ENCODE assay signal across 11 cellular contexts in genomic region chr2:60353863-60354262, GRCh38.
DNase-seq lines count a peak whose midpoint lies in the region; ATAC-seq and TF ChIP-seq lines count a peak whose summit lies in the region.
"Had no signal": no experiment of that assay in that cellular context is flagged by ENCODE, and none has a peak within 500 bp of the region (broad histone marks: within the 10 kb centered on the region; RNA-seq: fewer than 3 reads in every experiment).

No MANE protein-coding gene starts in this region.

- TF ChIP-seq CTCF in OCI-LY1 (IDR thresholded peaks at IDR 0.05; ENCODE audit: low read length) (no peak), RWPE1 (conservative IDR thresholded peaks at IDR 0.05; ENCODE audit: low read depth) (no peak)

- peaks cover 66 to 100% (median 97%) of the 10 kb centered on the region in 10 experiments for H3K4me1 ChIP-seq in BLaER1 treated with 17β-estradiol and CSF1 and Interleukin-3, amounts not matched to agents 10 nM and 100 nM
- peaks cover 76% of the 10 kb centered on the region for H3K4me1 ChIP-seq in OCI-LY1 (ENCODE audit: insufficient read depth, low read length, severe bottlenecking)
- peaks cover 7% of the 10 kb centered on the region for H3K4me1 ChIP-seq in HAP-1

- no peaks in the 10 kb centered on the region for H4K20me1 ChIP-seq in BLaER1 treated with 17β-estradiol and CSF1 and Interleukin-3, amounts not matched to agents 10 nM and 100 nM
- H4K20me1 ChIP-seq in OCI-LY1 (ENCODE audit: insufficient read depth, low read length) = no peaks in the 10 kb centered on the region

- POLR2A ChIA-PET in RWPE1 (lab: Yijun Ruan, JAX; ENCODE audit: low non-redundant PET) = no interaction called here

- H3K9me3 ChIP-seq in BLaER1 treated with 17β-estradiol and CSF1 and Interleukin-3, amounts not matched to agents 10 nM and 100 nM (replicated peaks in 1 of 11) = peaks cover 0 to 21% (median 16%) of the 10 kb centered on the region in 11 experiments; a peak in 15 of 22 replicates
- H3K9me3 ChIP-seq in OCI-LY1 (ENCODE audit: low read length) (no peaks in the 10 kb centered on the region), HAP-1 (no peaks in the 10 kb centered on the region)

- no peaks in the 10 kb centered on the region for H3K9me2 ChIP-seq in OCI-LY1 (ENCODE audit: low read depth, low read length)

- CTCF ChIA-PET in RWPE1 (lab: Yijun Ruan, JAX) = interaction anchor here (1.0 kb wide), 1 partner anchor 196 kb away, joined by 3 read pairs; no protein-coding TSS in a partner anchor

- H2AFZ ChIP-seq in OCI-LY1 (ENCODE audit: low read length) = no peak overlapping the region

- DNase-seq in RWPE1 (ENCODE audit: low spot score) (no peak), HAP-1 (ENCODE audit: low spot score in 2 of 2) (no peak), NCI-H187 (lab: John Stamatoyannopoulos, UW) (no peak)
- no peak for DNase-seq in stimulated activated CD8-positive, alpha-beta memory T cell treated with anti-CD3 and anti-CD28 coated beads, Interleukin-4, amount 100 ng/mL, for 48 hours
- DNase-seq: activated naive CD8-positive, alpha-beta T cell treated with anti-CD3 and anti-CD28 coated beads, Interleukin-2, amount 10 ng/mL, durations not matched to agents 7 days and 5 days; NCI-H526 treated with DMSO at 0.1 percent for 48 hours; posterior cingulate gyrus had no signal

- no peaks in the 10 kb centered on the region for H3F3A ChIP-seq in OCI-LY1 (ENCODE audit: insufficient read depth, low read length)

- peak overlapping the region in 10 of 11 experiments; percentile 68 to 91 (median 79); a peak in 18 of 22 replicates for H3K4me2 ChIP-seq in BLaER1 treated with 17β-estradiol and CSF1 and Interleukin-3, amounts not matched to agents 10 nM and 100 nM
- peak overlapping the region; percentile 52 for H3K4me2 ChIP-seq in OCI-LY1 (ENCODE audit: low read length)

- no peak overlapping the region for H3K9ac ChIP-seq in BLaER1 treated with 17β-estradiol and CSF1 and Interleukin-3, amounts not matched to agents 10 nM and 100 nM
- peak overlapping the region; percentile 53; the same call in 1 of the 2 replicates for H3K9ac ChIP-seq in OCI-LY1 (ENCODE audit: low read length)

- in situ Hi-C loops in HAP-1 (cut with MboI; ENCODE audit: low sequenced_read_pairs) = no loop called here

- peak overlapping the region in 2 of 11 experiments; percentile 53 to 69; a peak in 2 of 22 replicates for H3K27ac ChIP-seq in BLaER1 treated with 17β-estradiol and CSF1 and Interleukin-3, amounts not matched to agents 10 nM and 100 nM
- H3K27ac ChIP-seq in OCI-LY1 (ENCODE audit: low read depth, low read length, poor library complexity, severe bottlenecking) (peak overlapping the region; percentile 97), RWPE1 (no peak overlapping the region)

- ATAC-seq in GM19372 (IDR thresholded peaks at IDR 0.05; ENCODE audit: low read depth, unreplicated experiment) (peak; percentile 50), HG02885 (IDR thresholded peaks at IDR 0.05; ENCODE audit: poor library complexity, unreplicated experiment) (peak; percentile 57)

- no peaks in the 10 kb centered on the region for H3K79me2 ChIP-seq in OCI-LY1 (ENCODE audit: insufficient read depth, low read length)

- H3K36me3 ChIP-seq in BLaER1 treated with 17β-estradiol and CSF1 and Interleukin-3, amounts not matched to agents 10 nM and 100 nM = no peaks in the 10 kb centered on the region
- H3K36me3 ChIP-seq in OCI-LY1 (ENCODE audit: insufficient read depth, low read length) = no peaks in the 10 kb centered on the region
- no peaks in the 10 kb centered on the region for H3K36me3 ChIP-seq in HAP-1 (replicated peaks)

- no peaks in the 10 kb centered on the region for H3K27me3 ChIP-seq in BLaER1 treated with 17β-estradiol and CSF1 and Interleukin-3, amounts not matched to agents 10 nM and 100 nM
- H3K27me3 ChIP-seq in OCI-LY1 (ENCODE audit: insufficient read depth, low read length) (no peaks in the 10 kb centered on the region), HAP-1 (ENCODE audit: low read depth) (no peaks in the 10 kb centered on the region)

- no peak overlapping the region for H3K4me3 ChIP-seq in BLaER1 treated with 17β-estradiol and CSF1 and Interleukin-3, amounts not matched to agents 10 nM and 100 nM
- H3K4me3 ChIP-seq in OCI-LY1 (ENCODE audit: low read depth, low read length, poor library complexity, severe bottlenecking) = no peak overlapping the region
- H3K4me3 ChIP-seq in HAP-1 = no peak overlapping the region
